1 cellular context compared by ENCODE assay signal in the genomic region with DNA sequence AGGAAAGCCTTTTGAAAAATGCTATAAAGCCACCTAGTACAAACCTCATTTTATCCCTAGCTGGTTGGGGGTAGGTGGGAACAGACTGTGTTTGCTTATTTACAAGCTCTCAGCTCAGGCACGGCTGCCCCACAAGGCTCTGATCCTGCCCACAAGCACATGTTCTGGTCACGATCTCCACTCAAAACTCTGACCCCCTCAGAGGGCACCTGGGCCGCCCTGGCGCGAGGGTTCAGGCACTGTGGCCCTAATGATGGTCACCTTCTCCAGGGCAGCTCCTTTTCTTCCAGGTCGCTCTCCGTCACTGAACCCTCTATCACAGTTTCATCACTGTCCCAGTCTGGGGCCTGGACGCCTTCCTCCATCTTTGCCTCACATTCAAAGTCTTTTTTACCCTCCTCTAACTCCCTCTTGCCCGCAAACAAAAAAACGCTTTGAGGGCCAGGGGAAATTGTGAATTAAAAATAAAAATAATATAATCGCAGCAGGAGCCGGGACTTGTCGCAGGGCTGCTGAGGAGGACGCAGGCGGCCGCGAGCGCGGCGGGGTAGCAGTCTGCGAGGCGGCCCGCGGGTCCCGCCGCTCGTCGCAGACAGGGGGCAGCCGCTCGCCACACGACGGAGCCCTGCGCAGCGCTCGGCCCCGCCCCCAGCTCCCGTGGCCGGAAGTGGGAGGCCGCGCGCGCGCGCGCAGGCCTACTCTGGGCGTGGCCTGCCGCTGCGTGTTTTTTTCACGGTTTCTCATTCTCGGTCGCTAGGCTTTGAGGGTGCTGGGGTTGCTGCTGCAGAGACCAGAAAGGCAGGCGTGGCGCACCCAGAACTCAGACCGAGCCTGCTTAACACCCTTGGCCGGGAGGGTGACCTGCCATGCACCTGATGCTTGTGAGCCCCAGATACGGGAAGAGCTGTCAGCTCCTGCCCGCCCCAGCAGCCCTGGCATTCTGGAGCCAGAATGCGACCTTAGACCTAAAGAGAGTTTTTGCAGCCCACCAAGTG.
TF ChIP-seq lines count a peak whose summit lies in the region.

A gene with protein sequence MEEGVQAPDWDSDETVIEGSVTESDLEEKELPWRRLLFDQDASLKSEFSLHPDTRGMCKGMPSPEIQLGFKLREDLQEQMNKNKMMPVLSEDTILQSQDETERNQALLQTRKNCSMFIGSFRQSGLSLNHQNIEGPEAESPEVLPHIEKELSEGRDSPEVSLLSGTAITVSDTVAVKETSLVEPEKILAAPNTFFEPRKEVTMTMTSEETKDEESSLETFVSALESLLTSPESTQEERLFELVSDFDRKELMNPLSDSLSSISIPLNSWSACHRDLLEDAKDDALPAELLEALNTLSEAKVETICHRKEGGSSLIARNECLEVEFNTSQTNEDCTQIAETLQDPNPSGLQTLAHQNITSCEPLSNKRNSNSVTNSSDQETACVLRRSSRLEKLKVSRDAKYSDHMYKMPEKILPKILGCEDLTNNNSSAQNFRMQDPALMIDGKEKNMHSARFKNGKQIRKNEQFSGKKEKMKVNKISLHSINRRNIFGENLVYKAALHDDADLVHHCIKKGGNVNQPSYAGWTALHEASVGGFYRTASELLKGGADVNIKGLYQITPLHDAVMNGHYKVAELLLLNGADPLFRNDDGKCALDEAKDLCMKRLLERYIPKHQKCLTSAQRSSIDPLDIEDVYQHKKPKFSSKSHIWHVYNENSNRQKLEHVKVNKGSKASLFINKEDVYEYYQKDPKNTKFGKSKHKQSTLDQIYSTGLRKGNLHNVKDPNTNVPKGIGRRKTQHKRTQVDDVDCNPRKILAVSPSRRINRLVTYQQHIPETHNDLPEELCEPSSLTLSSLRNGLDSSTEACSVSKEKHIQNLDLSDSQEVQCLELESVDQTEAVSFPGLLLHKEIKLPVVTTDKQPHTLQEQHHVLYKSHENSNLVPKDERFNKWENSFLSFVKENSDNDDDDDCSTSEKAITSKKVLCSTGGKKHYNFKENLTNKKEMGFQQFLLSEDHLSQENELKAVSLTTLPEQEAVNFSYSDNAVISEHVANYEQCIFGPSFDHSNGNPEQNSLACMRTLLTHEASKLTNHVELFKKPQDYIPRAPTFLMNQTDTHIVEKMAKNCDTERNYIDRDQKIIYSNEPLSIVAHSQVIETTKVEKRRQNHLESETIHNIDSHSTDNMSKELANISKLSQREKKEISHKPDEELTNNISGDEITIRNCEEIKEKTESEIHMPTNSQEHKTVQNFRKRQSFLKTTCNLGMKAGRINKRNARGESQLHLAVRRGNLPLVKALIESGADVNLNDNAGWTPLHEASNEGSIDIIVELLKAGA (N-terminal part only) (minus strand): TSS at position 557 of the 995 bp plus-strand sequence. CDS start 192 bp downstream, at position 365.

TF ChIP-seq in HepG2, 621 proteins besides CTCF, POLR2A, EP300 and RAD21 (continued from another document):
- TF ChIP-seq, protein P1, sequence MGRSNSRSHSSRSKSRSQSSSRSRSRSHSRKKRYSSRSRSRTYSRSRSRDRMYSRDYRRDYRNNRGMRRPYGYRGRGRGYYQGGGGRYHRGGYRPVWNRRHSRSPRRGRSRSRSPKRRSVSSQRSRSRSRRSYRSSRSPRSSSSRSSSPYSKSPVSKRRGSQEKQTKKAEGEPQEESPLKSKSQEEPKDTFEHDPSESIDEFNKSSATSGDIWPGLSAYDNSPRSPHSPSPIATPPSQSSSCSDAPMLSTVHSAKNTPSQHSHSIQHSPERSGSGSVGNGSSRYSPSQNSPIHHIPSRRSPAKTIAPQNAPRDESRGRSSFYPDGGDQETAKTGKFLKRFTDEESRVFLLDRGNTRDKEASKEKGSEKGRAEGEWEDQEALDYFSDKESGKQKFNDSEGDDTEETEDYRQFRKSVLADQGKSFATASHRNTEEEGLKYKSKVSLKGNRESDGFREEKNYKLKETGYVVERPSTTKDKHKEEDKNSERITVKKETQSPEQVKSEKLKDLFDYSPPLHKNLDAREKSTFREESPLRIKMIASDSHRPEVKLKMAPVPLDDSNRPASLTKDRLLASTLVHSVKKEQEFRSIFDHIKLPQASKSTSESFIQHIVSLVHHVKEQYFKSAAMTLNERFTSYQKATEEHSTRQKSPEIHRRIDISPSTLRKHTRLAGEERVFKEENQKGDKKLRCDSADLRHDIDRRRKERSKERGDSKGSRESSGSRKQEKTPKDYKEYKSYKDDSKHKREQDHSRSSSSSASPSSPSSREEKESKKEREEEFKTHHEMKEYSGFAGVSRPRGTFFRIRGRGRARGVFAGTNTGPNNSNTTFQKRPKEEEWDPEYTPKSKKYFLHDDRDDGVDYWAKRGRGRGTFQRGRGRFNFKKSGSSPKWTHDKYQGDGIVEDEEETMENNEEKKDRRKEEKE (IDR thresholded peaks at IDR 0.05) = no peak
- TF ChIP-seq, protein P2, sequence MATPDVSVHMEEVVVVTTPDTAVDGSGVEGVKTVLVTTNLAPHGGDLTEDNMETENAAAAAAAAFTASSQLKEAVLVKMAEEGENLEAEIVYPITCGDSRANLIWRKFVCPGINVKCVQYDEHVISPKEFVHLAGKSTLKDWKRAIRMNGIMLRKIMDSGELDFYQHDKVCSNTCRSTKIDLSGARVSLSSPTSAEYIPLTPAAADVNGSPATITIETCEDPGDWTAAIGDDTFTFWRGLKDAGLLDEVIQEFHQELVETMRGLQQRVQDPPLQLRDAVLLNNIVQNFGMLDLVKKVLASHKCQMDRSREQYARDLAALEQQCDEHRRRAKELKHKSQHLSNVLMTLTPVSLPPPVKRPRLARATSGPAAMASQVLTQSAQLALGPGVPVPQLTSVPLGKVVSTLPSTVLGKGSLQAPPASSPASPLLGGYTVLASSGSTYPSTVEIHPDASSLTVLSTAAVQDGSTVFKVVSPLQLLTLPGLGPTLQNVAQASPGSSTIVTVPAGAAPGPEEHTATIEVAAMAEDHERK (CRISPR knock-in tag; IDR thresholded peaks at IDR 0.05; ENCODE audit: low read depth) = no peak
- TF ChIP-seq ERF (CRISPR knock-in tag; IDR thresholded peaks at IDR 0.05) (peak; percentile 27; the same call in 1 of the 2 replicates), BORCS8-MEF2B (CRISPR knock-in tag; IDR thresholded peaks at IDR 0.05) (no peak; the same call in 1 of the 2 replicates), TAF1 (CRISPR knock-in tag; IDR thresholded peaks at IDR 0.05) (peak; percentile 72; the same call in 1 of the 2 replicates), TCF7 (IDR thresholded peaks at IDR 0.05; ENCODE audit: low read depth) (no peak), KAT7 (CRISPR knock-in tag; IDR thresholded peaks at IDR 0.05; ENCODE audit: borderline replicate concordance) (no peak; the same call in 1 of the 2 replicates), ZNF652 (CRISPR knock-in tag; IDR thresholded peaks at IDR 0.05; ENCODE audit: borderline replicate concordance, low read depth) (no peak), KLF11 (CRISPR knock-in tag; IDR thresholded peaks at IDR 0.05) (no peak), ZNF235 (CRISPR knock-in tag; IDR thresholded peaks at IDR 0.05; ENCODE audit: borderline replicate concordance) (no peak), ZNF20 (CRISPR knock-in tag; IDR thresholded peaks at IDR 0.05) (peak; percentile 59; the same call in 1 of the 2 replicates), SMC3 (IDR thresholded peaks at IDR 0.05; ENCODE audit: low read length) (no peak), FOXA3 (CRISPR knock-in tag; IDR thresholded peaks at IDR 0.05) (peak; percentile 15), LCORL (IDR thresholded peaks at IDR 0.05) (no peak), LCORL (CRISPR knock-in tag; IDR thresholded peaks at IDR 0.05) (peak; percentile 42; the same call in 1 of the 2 replicates), ZNF569 (CRISPR knock-in tag; IDR thresholded peaks at IDR 0.05; ENCODE audit: borderline replicate concordance) (no peak), GLI4 (CRISPR knock-in tag; IDR thresholded peaks at IDR 0.05; ENCODE audit: borderline replicate concordance) (peak; percentile 61; the same call in 1 of the 2 replicates), ZNF878 (CRISPR knock-in tag; IDR thresholded peaks at IDR 0.05) (no peak), KMT2A (CRISPR knock-in tag; IDR thresholded peaks at IDR 0.05) (no peak; the same call in 1 of the 2 replicates)
- TF ChIP-seq, protein P3, sequence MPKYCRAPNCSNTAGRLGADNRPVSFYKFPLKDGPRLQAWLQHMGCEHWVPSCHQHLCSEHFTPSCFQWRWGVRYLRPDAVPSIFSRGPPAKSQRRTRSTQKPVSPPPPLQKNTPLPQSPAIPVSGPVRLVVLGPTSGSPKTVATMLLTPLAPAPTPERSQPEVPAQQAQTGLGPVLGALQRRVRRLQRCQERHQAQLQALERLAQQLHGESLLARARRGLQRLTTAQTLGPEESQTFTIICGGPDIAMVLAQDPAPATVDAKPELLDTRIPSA (CRISPR knock-in tag; IDR thresholded peaks at IDR 0.05; ENCODE audit: borderline replicate concordance) = no peak
- TF ChIP-seq, protein P4, sequence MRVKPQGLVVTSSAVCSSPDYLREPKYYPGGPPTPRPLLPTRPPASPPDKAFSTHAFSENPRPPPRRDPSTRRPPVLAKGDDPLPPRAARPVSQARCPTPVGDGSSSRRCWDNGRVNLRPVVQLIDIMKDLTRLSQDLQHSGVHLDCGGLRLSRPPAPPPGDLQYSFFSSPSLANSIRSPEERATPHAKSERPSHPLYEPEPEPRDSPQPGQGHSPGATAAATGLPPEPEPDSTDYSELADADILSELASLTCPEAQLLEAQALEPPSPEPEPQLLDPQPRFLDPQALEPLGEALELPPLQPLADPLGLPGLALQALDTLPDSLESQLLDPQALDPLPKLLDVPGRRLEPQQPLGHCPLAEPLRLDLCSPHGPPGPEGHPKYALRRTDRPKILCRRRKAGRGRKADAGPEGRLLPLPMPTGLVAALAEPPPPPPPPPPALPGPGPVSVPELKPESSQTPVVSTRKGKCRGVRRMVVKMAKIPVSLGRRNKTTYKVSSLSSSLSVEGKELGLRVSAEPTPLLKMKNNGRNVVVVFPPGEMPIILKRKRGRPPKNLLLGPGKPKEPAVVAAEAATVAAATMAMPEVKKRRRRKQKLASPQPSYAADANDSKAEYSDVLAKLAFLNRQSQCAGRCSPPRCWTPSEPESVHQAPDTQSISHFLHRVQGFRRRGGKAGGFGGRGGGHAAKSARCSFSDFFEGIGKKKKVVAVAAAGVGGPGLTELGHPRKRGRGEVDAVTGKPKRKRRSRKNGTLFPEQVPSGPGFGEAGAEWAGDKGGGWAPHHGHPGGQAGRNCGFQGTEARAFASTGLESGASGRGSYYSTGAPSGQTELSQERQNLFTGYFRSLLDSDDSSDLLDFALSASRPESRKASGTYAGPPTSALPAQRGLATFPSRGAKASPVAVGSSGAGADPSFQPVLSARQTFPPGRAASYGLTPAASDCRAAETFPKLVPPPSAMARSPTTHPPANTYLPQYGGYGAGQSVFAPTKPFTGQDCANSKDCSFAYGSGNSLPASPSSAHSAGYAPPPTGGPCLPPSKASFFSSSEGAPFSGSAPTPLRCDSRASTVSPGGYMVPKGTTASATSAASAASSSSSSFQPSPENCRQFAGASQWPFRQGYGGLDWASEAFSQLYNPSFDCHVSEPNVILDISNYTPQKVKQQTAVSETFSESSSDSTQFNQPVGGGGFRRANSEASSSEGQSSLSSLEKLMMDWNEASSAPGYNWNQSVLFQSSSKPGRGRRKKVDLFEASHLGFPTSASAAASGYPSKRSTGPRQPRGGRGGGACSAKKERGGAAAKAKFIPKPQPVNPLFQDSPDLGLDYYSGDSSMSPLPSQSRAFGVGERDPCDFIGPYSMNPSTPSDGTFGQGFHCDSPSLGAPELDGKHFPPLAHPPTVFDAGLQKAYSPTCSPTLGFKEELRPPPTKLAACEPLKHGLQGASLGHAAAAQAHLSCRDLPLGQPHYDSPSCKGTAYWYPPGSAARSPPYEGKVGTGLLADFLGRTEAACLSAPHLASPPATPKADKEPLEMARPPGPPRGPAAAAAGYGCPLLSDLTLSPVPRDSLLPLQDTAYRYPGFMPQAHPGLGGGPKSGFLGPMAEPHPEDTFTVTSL (CRISPR knock-in tag; IDR thresholded peaks at IDR 0.05; ENCODE audit: borderline replicate concordance) = peak; percentile 19; the same call in 1 of the 2 replicates
